Comparison of ENCODE assay signal across 35 cellular contexts in genomic region chr5:168768172-168768571, GRCh38.
DNase-seq lines count a peak whose midpoint lies in the region; ATAC-seq, FAIRE-seq and TF ChIP-seq lines count a peak whose summit lies in the region.
"Had no signal": no experiment of that assay in that cellular context is flagged by ENCODE, and none has a peak within 500 bp of the region (broad histone marks: within the 10 kb centered on the region; RNA-seq: fewer than 3 reads in every experiment).

No MANE protein-coding gene starts in this region.

- WGBS in K562 (ENCODE audit: insufficient coverage, low coverage, missing lambda C conversion rate): 5% methylated on average over 11 of the region's 13 CpGs

- H3K27me3 Mint-ChIP-seq in activated naive CD4-positive, alpha-beta T cell treated with anti-CD3 and anti-CD28 coated beads, Interleukin-2, amount 10 ng/mL, durations not matched to agents 7 days and 5 days: peaks cover 17% of the 10 kb centered on the region
- no peaks in the 10 kb centered on the region for H3K27me3 Mint-ChIP-seq in activated naive CD4-positive, alpha-beta T cell treated with anti-CD3 and anti-CD28 coated beads for 36 hours (ENCODE audit: low read depth)
- peaks cover 5 to 17% of the 10 kb centered on the region in 2 donors for H3K27me3 Mint-ChIP-seq in effector memory CD8-positive, alpha-beta T cell
- H3K27me3 Mint-ChIP-seq: B cell; CD4-positive, alpha-beta memory T cell; CD4-positive, CD25-positive, alpha-beta regulatory T cell had no signal

- no peaks in the 10 kb centered on the region for H3K36me3 ChIP-seq in HEK293 (ENCODE audit: control insufficient read depth in 2 of 2, insufficient read depth in 1 of 2, low read length in 2 of 2)
- no peaks in the 10 kb centered on the region for H3K36me3 ChIP-seq in K562 (ENCODE audit: control insufficient read depth, insufficient read depth, low read length)
- peaks cover 4% of the 10 kb centered on the region for H3K36me3 ChIP-seq in upper lobe of right lung
- H3K36me3 ChIP-seq: BLaER1; BLaER1 treated with 17β-estradiol and CSF1 and Interleukin-3, amounts not matched to agents 10 nM and 100 nM had no signal

- H3K36me3 Mint-ChIP-seq in activated naive CD4-positive, alpha-beta T cell treated with anti-CD3 and anti-CD28 coated beads, Interleukin-2, amount 10 ng/mL, durations not matched to agents 7 days and 5 days: no peaks in the 10 kb centered on the region
- H3K36me3 Mint-ChIP-seq in activated naive CD4-positive, alpha-beta T cell treated with anti-CD3 and anti-CD28 coated beads for 36 hours (ENCODE audit: low read depth): no peaks in the 10 kb centered on the region
- no peaks in the 10 kb centered on the region for H3K36me3 Mint-ChIP-seq in effector memory CD8-positive, alpha-beta T cell (ENCODE audit: insufficient read depth)
- H3K36me3 Mint-ChIP-seq: CD14-positive monocyte; CD4-positive, alpha-beta memory T cell; CD4-positive, CD25-positive, alpha-beta regulatory T cell; CD8-positive, alpha-beta memory T cell; CD8-positive, alpha-beta T cell had no signal

- no peak overlapping the region for H3K4me2 ChIP-seq in K562 (ENCODE audit: insufficient read depth, low read length)
- H3K4me2 ChIP-seq: A549; BLaER1; BLaER1 treated with 17β-estradiol and CSF1 and Interleukin-3, amounts not matched to agents 10 nM and 100 nM had no signal

- H3K4me1 Mint-ChIP-seq in activated naive CD4-positive, alpha-beta T cell treated with anti-CD3 and anti-CD28 coated beads, Interleukin-2, amount 10 ng/mL, durations not matched to agents 7 days and 5 days: no peaks in the 10 kb centered on the region
- no peaks in the 10 kb centered on the region for H3K4me1 Mint-ChIP-seq in activated naive CD4-positive, alpha-beta T cell treated with anti-CD3 and anti-CD28 coated beads for 36 hours (ENCODE audit: low read depth)
- no peaks in the 10 kb centered on the region for H3K4me1 Mint-ChIP-seq in effector memory CD8-positive, alpha-beta T cell (ENCODE audit: low read depth in 2 of 2)
- H3K4me1 Mint-ChIP-seq: B cell; CD14-positive monocyte; CD4-positive, alpha-beta memory T cell; CD4-positive, CD25-positive, alpha-beta regulatory T cell; CD8-positive, alpha-beta memory T cell had no signal

- H3K27ac ChIP-seq in HEK293 (ENCODE audit: extremely low read depth, low read depth, low read length) (no peak overlapping the region), K562 (ENCODE audit: extremely low read depth, low read depth, low read length) (no peak overlapping the region), upper lobe of right lung (no peak overlapping the region)
- H3K27ac ChIP-seq: 22Rv1; A549; BLaER1; BLaER1 treated with 17β-estradiol and CSF1 and Interleukin-3, amounts not matched to agents 10 nM and 100 nM; C4-2B had no signal

- intact Hi-C loops in activated naive CD4-positive, alpha-beta T cell treated with anti-CD3 and anti-CD28 coated beads for 36 hours (cut with micrococcal nuclease): no loop called here
- intact Hi-C loops in K562 (cut with micrococcal nuclease) (no loop called here), upper lobe of right lung (cut with DNase I) (no loop called here)

- BruUV-seq in K562 (replicated peaks; lab: Mats Ljungman, UMichigan): no TSS peak

- H3K4me3 Mint-ChIP-seq in activated naive CD4-positive, alpha-beta T cell treated with anti-CD3 and anti-CD28 coated beads, Interleukin-2, amount 10 ng/mL, durations not matched to agents 7 days and 5 days: no peak overlapping the region
- H3K4me3 Mint-ChIP-seq in activated naive CD4-positive, alpha-beta T cell treated with anti-CD3 and anti-CD28 coated beads for 36 hours: no peak overlapping the region
- no peak overlapping the region for H3K4me3 Mint-ChIP-seq in effector memory CD8-positive, alpha-beta T cell
- H3K4me3 Mint-ChIP-seq: B cell; CD14-positive monocyte; CD4-positive, alpha-beta T cell; CD4-positive, CD25-positive, alpha-beta regulatory T cell; CD8-positive, alpha-beta memory T cell; CD8-positive, alpha-beta T cell had no signal

- CTCF ChIA-PET in activated naive CD4-positive, alpha-beta T cell treated with anti-CD3 and anti-CD28 coated beads, Interleukin-2, amount 10 ng/mL, durations not matched to agents 7 days and 5 days (lab: Charles Lee): no interaction called here
- CTCF ChIA-PET in activated naive CD4-positive, alpha-beta T cell treated with anti-CD3 and anti-CD28 coated beads for 36 hours (lab: Charles Lee): no interaction called here
- CTCF ChIA-PET in HEK293 (lab: Yijun Ruan, JAX): no interaction called here
- CTCF ChIA-PET in K562 (lab: Yijun Ruan, JAX; ENCODE audit: low intra/inter-chr PET ratio): interaction anchor here (0.6 kb wide), 1 partner anchor 1304 kb away, joined by 3 read pairs; no protein-coding TSS in a partner anchor

- no peaks in the 10 kb centered on the region for H3K9me3 Mint-ChIP-seq in activated naive CD4-positive, alpha-beta T cell treated with anti-CD3 and anti-CD28 coated beads, Interleukin-2, amount 10 ng/mL, durations not matched to agents 7 days and 5 days
- H3K9me3 Mint-ChIP-seq in activated naive CD4-positive, alpha-beta T cell treated with anti-CD3 and anti-CD28 coated beads for 36 hours: peaks cover 5% of the 10 kb centered on the region
- no peaks in the 10 kb centered on the region for H3K9me3 Mint-ChIP-seq in effector memory CD8-positive, alpha-beta T cell
- H3K9me3 Mint-ChIP-seq: CD4-positive, alpha-beta T cell; CD8-positive, alpha-beta memory T cell had no signal

- H3K4me3 ChIP-seq in HEK293 (ENCODE audit: low read depth, low read length) (no peak overlapping the region), K562 (no peak overlapping the region), upper lobe of right lung (no peak overlapping the region)
- H3K4me3 ChIP-seq: A549; BLaER1; BLaER1 treated with 17β-estradiol and CSF1 and Interleukin-3, amounts not matched to agents 10 nM and 100 nM had no signal

- H3K9me3 ChIP-seq in HEK293 (ENCODE audit: control insufficient read depth, insufficient read depth, low read depth, low read length) (no peaks in the 10 kb centered on the region), K562 (replicated peaks; ENCODE audit: control insufficient read depth, insufficient read depth, low read depth, low read length) (no peaks in the 10 kb centered on the region), upper lobe of right lung (no peaks in the 10 kb centered on the region)
- H3K9me3 ChIP-seq: BE2C had no signal

- no peak overlapping the region for H2AFZ ChIP-seq in K562 (ENCODE audit: low read depth, low read length)

- H3K27me3 ChIP-seq in K562 (ENCODE audit: control insufficient read depth in 2 of 2, insufficient read depth in 2 of 2, low read length in 2 of 2) (peaks cover 10 to 49% of the 10 kb centered on the region in 2 experiments), upper lobe of right lung (peaks cover 5% of the 10 kb centered on the region)
- H3K27me3 ChIP-seq: BE2C; BLaER1; BLaER1 treated with 17β-estradiol and CSF1 and Interleukin-3, amounts not matched to agents 10 nM and 100 nM had no signal

- no peaks in the 10 kb centered on the region for H3K79me2 ChIP-seq in K562 (ENCODE audit: control insufficient read depth, insufficient read depth, low read length)

- TF ChIP-seq RAD21 in K562 (CRISPR knock-in tag; conservative IDR thresholded peaks at IDR 0.05 in 1 of 2, IDR thresholded peaks at IDR 0.05 in 1 of 2): no peak

- no peak for DNase-seq in activated naive CD4-positive, alpha-beta T cell treated with anti-CD3 and anti-CD28 coated beads, Interleukin-2, amount 10 ng/mL, durations not matched to agents 7 days and 5 days
- DNase-seq in activated naive CD4-positive, alpha-beta T cell treated with anti-CD3 and anti-CD28 coated beads for 36 hours: no peak
- DNase-seq in K562 (ENCODE audit: extremely low read depth in 1 of 4, low spot score in 3 of 4) (no peak), upper lobe of right lung (no peak)
- DNase-seq in effector memory CD8-positive, alpha-beta T cell: no peak
- DNase-seq: 8988T; ACHN; AML-193; BE2C; C1 segment of cervical spinal cord; Caco-2; Calu3; CD4-positive, alpha-beta memory T cell; CD4-positive, alpha-beta T cell; CD4-positive, CD25-positive, alpha-beta regulatory T cell; CD8-positive, alpha-beta memory T cell; CD8-positive, alpha-beta T cell; COR-L47; DMS 273 treated with DMSO at 0.1 percent for 48 hours; DMS153; DMS53; DMS79; DMS79 treated with DMSO at 0.1 percent for 48 hours; DND-41; EL had no signal

- TF ChIP-seq POLR2A in K562 (conservative IDR thresholded peaks at IDR 0.05): no peak

- H3K4me1 ChIP-seq in HEK293 (ENCODE audit: control insufficient read depth, insufficient read depth, low read length): peaks cover 16% of the 10 kb centered on the region
- H3K4me1 ChIP-seq in K562 (replicated peaks in 1 of 2; ENCODE audit: control insufficient read depth in 2 of 2, insufficient read depth in 2 of 2, low read length in 2 of 2): no peaks in the 10 kb centered on the region; a peak in 1 of 5 replicates
- no peaks in the 10 kb centered on the region for H3K4me1 ChIP-seq in upper lobe of right lung
- H3K4me1 ChIP-seq: A549, BLaER1, Caco-2 had no signal

- ATAC-seq in K562 (no peak), upper lobe of right lung (no peak)
- ATAC-seq in effector memory CD8-positive, alpha-beta T cell (replicated peaks): no peak
- ATAC-seq: A549; CD8-positive, alpha-beta T cell had no signal

- H3K27ac Mint-ChIP-seq in activated naive CD4-positive, alpha-beta T cell treated with anti-CD3 and anti-CD28 coated beads, Interleukin-2, amount 10 ng/mL, durations not matched to agents 7 days and 5 days: peak overlapping the region; percentile 60
- no peak overlapping the region for H3K27ac Mint-ChIP-seq in activated naive CD4-positive, alpha-beta T cell treated with anti-CD3 and anti-CD28 coated beads for 36 hours
- no peak overlapping the region for H3K27ac Mint-ChIP-seq in effector memory CD8-positive, alpha-beta T cell
- H3K27ac Mint-ChIP-seq: B cell; CD14-positive monocyte; CD4-positive, alpha-beta memory T cell; CD4-positive, alpha-beta T cell; CD4-positive, CD25-positive, alpha-beta regulatory T cell; CD8-positive, alpha-beta T cell had no signal

- no peak for TF ChIP-seq CTCF in HEK293 (tag by site-specific recombination; IDR thresholded peaks at IDR 0.05)
- TF ChIP-seq CTCF in K562 (IDR thresholded peaks at IDR 0.05 in 2 of 3, conservative IDR thresholded peaks at IDR 0.05 in 1 of 3; ENCODE audit: insufficient read depth in 2 of 3, low read depth in 1 of 3, low read length in 3 of 3): no peak
- no peak for TF ChIP-seq CTCF in upper lobe of right lung (IDR thresholded peaks at IDR 0.05)

- in situ Hi-C loops in K562 (cut with MboI): no loop called here

- no peaks in the 10 kb centered on the region for H4K20me1 ChIP-seq in K562 (replicated peaks; ENCODE audit: control insufficient read depth, insufficient read depth, low read length)
- H4K20me1 ChIP-seq: BLaER1; BLaER1 treated with 17β-estradiol and CSF1 and Interleukin-3, amounts not matched to agents 10 nM and 100 nM had no signal

- POLR2A ChIA-PET in HEK293 (lab: Yijun Ruan, JAX) (no interaction called here), K562 (lab: Yijun Ruan, JAX) (no interaction called here)

- TF ChIP-seq EP300 in K562 (IDR thresholded peaks at IDR 0.05; ENCODE audit: low read length): no peak

- no peak overlapping the region for H3K9ac ChIP-seq in K562 (ENCODE audit: insufficient read depth in 1 of 2, low read depth in 2 of 2, low read length in 2 of 2)
- H3K9ac ChIP-seq: BLaER1; BLaER1 treated with 17β-estradiol and CSF1 and Interleukin-3, amounts not matched to agents 10 nM and 100 nM had no signal

- no peaks in the 10 kb centered on the region for H3K9me1 ChIP-seq in K562 (ENCODE audit: control insufficient read depth, insufficient read depth, low read length)

- FAIRE-seq in K562 (lab: Jason Lieb, UNC): no peak
- FAIRE-seq: A204.1, A549, D721Med had no signal
